Comparison of ENCODE assay signal across 8 cellular contexts in the genomic region with DNA sequence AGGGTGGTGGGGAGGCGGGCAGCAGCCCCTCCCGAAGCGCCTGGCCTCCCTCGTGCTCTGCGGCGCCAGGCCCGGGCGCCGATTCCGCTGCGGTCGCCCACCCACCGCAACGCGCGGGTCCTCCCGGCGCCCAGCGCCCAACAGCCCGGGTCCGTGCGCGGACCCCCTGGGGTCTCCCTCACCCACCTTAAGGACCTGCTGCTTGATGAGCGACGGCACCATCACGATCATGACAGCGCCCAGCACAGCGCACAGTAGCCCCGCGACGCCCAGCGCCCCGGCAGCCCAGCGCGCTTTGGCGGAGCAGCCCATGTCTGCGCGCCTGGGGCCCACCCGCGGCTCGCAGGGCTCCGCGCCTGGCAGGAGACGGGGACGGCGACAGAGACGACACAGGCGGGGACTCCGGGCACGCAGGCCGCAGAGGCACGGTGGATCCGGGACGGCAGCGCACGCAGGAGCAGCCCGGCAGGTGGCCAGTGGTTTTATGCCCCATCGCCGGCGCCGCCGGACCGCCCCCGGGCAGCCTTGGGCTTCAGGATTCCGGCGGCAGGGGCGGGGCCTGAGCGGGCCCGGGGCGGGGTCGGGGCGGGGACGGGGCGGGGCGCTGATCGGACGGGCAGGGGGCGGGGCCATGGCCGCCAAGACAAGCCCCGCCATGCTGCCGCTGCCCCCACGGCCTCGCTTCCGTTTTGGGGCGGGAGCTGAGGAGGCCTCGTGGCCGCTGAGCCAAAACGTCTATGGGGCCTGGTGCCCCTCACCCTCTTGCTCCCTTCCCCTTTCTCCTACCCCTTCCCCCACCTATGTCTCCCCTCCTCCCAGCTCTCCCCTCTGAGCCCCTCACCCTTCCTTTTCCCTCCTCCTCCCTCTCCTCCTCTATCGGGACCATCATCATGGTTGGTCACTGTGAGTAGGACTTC. TPM values are rescaled to one million over a fixed set of nuclear protein-coding genes. Genes with fewer than 3 reads are reported as not detected.
DNase-seq lines count a peak whose midpoint lies in the region; ATAC-seq and TF ChIP-seq lines count a peak whose summit lies in the region.

A gene with protein sequence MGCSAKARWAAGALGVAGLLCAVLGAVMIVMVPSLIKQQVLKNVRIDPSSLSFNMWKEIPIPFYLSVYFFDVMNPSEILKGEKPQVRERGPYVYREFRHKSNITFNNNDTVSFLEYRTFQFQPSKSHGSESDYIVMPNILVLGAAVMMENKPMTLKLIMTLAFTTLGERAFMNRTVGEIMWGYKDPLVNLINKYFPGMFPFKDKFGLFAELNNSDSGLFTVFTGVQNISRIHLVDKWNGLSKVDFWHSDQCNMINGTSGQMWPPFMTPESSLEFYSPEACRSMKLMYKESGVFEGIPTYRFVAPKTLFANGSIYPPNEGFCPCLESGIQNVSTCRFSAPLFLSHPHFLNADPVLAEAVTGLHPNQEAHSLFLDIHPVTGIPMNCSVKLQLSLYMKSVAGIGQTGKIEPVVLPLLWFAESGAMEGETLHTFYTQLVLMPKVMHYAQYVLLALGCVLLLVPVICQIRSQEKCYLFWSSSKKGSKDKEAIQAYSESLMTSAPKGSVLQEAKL (minus strand): TSS at position 456 of the 917 bp plus-strand sequence. CDS start 144 bp downstream, at position 312.

- peak within 1 kb of the TSS in 1 of 2 experiments; percentile 90 for H3K23ac ChIP-seq in mesenchymal stem cell (ENCODE audit: low read length in 2 of 2)

- peak within 1 kb of the TSS; percentile 100 for H3K4me2 ChIP-seq in mesenchymal stem cell (ENCODE audit: low read length, poor library complexity, severe bottlenecking)

- no peak within 1 kb of the TSS for H3K27ac ChIP-seq in effector memory CD4-positive, alpha-beta T cell (ENCODE audit: insufficient read depth, low read length, poor library complexity, severe bottlenecking)
- H3K27ac ChIP-seq in mesenchymal stem cell (ENCODE audit: low read length, poor library complexity, severe bottlenecking), result no peak within 1 kb of the TSS

- H3K18ac ChIP-seq in mesenchymal stem cell (ENCODE audit: low read depth in 1 of 2, low read length in 2 of 2), result peak within 1 kb of the TSS; percentile 97 to 98

- H2BK5ac ChIP-seq in mesenchymal stem cell (ENCODE audit: low read depth, low read length, poor library complexity, severe bottlenecking), result peak within 1 kb of the TSS; percentile 69

- H2BK12ac ChIP-seq in mesenchymal stem cell (ENCODE audit: low read length in 2 of 2), result peak within 1 kb of the TSS; percentile 89 to 96

- intact Hi-C loops in CD14-positive monocyte (cut with micrococcal nuclease), result no loop called here

- H2BK120ac ChIP-seq in mesenchymal stem cell (ENCODE audit: low read depth, low read length), result peak within 1 kb of the TSS; percentile 87

- TF ChIP-seq CTCF in CD14-positive monocyte (IDR thresholded peaks at IDR 0.05), result no peak

- peak within 1 kb of the TSS; percentile 82 for H3K9ac ChIP-seq in mesenchymal stem cell (ENCODE audit: low read length)

- H3K27me3 ChIP-seq in effector memory CD4-positive, alpha-beta T cell (replicated peaks; ENCODE audit: control insufficient read depth, insufficient read depth, low read length, poor library complexity, severe bottlenecking), result no peaks in the 10 kb centered on the region
- H3K27me3 ChIP-seq in mesenchymal stem cell (ENCODE audit: control insufficient read depth in 1 of 2, insufficient read depth in 1 of 2, low read length in 2 of 2), result no peaks in the 10 kb centered on the region

- peak within 1 kb of the TSS; percentile 87 for H2AK5ac ChIP-seq in mesenchymal stem cell (ENCODE audit: low read length, severe bottlenecking)

- H3K9me3 Mint-ChIP-seq in CD14-positive monocyte, result peaks cover 0 to 2% (median 0%) of the 10 kb centered on the region in 7 donors

- ATAC-seq in GM19372 (IDR thresholded peaks at IDR 0.05; ENCODE audit: low read depth, unreplicated experiment) (peak; percentile 70), HG03521 (IDR thresholded peaks at IDR 0.05; ENCODE audit: unreplicated experiment) (peak; percentile 72)

- no peaks in the 10 kb centered on the region for H3K36me3 ChIP-seq in effector memory CD4-positive, alpha-beta T cell (ENCODE audit: control insufficient read depth, insufficient read depth, low read length)
- H3K36me3 ChIP-seq in mesenchymal stem cell (ENCODE audit: control insufficient read depth in 1 of 2, insufficient read depth in 2 of 2, low read depth in 1 of 2, low read length in 2 of 2), result no peaks in the 10 kb centered on the region

- peak within 1 kb of the TSS in 1 of 2 experiments; percentile 92 for H3K14ac ChIP-seq in mesenchymal stem cell (ENCODE audit: low read length in 2 of 2)

- peak within 1 kb of the TSS; percentile 62 to 94 (median 90) for H3K27ac Mint-ChIP-seq in CD14-positive monocyte

- 1% methylated on average over 68 of the region's 89 CpGs for WGBS in mesenchymal stem cell

- peaks cover 0 to 6% (median 5%) of the 10 kb centered on the region in 3 donors for H3K27me3 Mint-ChIP-seq in CD14-positive monocyte (ENCODE audit: low read depth in 3 of 3)

- peak within 1 kb of the TSS; percentile 89 for H2AFZ ChIP-seq in mesenchymal stem cell (ENCODE audit: low read depth, low read length)

- peak within 1 kb of the TSS; percentile 90 to 93 for H3K4ac ChIP-seq in mesenchymal stem cell (ENCODE audit: low read depth in 1 of 2, low read length in 2 of 2)

- H3K9me3 ChIP-seq in effector memory CD4-positive, alpha-beta T cell (ENCODE audit: control insufficient read depth, low read length), result no peaks in the 10 kb centered on the region
- H3K9me3 ChIP-seq in mesenchymal stem cell (ENCODE audit: control insufficient read depth, low read length), result no peaks in the 10 kb centered on the region

- peak; percentile 72 for DNase-seq in CD14-positive monocyte (ENCODE audit: low spot score)
- DNase-seq in NCI-H82 treated with DMSO at 0.1 percent for 48 hours (lab: John Stamatoyannopoulos, UW; ENCODE audit: unreplicated experiment), result peak; percentile 49
- peak; percentile 95 for DNase-seq in activated CD8-positive, alpha-beta memory T cell treated with anti-CD3 and anti-CD28 coated beads for 24 hours
- peak; percentile 63 to 66 (median 66) for DNase-seq in effector memory CD4-positive, alpha-beta T cell
- DNase-seq in mesenchymal stem cell, result peak; percentile 73
- DNase-seq in stimulated activated CD8-positive, alpha-beta memory T cell treated with anti-CD3 and anti-CD28 coated beads, Interleukin-12 subunit alpha, Interleukin-12 subunit beta, amount 100 ng/mL, for 4 hours (ENCODE audit: low read depth), result peak; percentile 74

- H3K4me1 Mint-ChIP-seq in CD14-positive monocyte, result peaks cover 53% of the 10 kb centered on the region

- peak within 1 kb of the TSS; percentile 100 for H4K8ac ChIP-seq in mesenchymal stem cell (ENCODE audit: low read length)

- peaks cover 10 to 14% of the 10 kb centered on the region in 2 donors for H3K36me3 Mint-ChIP-seq in CD14-positive monocyte

- peak within 1 kb of the TSS; percentile 93 for H4K91ac ChIP-seq in mesenchymal stem cell (ENCODE audit: low read length)

- peaks cover 5% of the 10 kb centered on the region for H3K4me1 ChIP-seq in effector memory CD4-positive, alpha-beta T cell (ENCODE audit: control insufficient read depth, insufficient read depth, low read length, poor library complexity, severe bottlenecking)
- peaks cover 17% of the 10 kb centered on the region for H3K4me1 ChIP-seq in mesenchymal stem cell (ENCODE audit: control insufficient read depth, insufficient read depth, low read depth, low read length)

- peak within 1 kb of the TSS; percentile 77 for H3K4me3 ChIP-seq in effector memory CD4-positive, alpha-beta T cell (ENCODE audit: insufficient read depth, low read depth, low read length, poor library complexity, severe bottlenecking)
- peak within 1 kb of the TSS; percentile 77 to 86 for H3K4me3 ChIP-seq in mesenchymal stem cell (ENCODE audit: insufficient read depth in 1 of 2, low read depth in 1 of 2, low read length in 2 of 2)

- peaks cover 5% of the 10 kb centered on the region for H3K79me1 ChIP-seq in mesenchymal stem cell (replicated peaks; ENCODE audit: low read length, poor library complexity, severe bottlenecking)

- H3K4me3 Mint-ChIP-seq in CD14-positive monocyte, result peak within 1 kb of the TSS; percentile 83 to 91

- H2BK15ac ChIP-seq in mesenchymal stem cell (ENCODE audit: low read depth, poor library complexity, severe bottlenecking), result peak within 1 kb of the TSS; percentile 95

RNA-seq across cellular contexts. Expression of the gene that starts here (rescaled TPM):
- polyA plus RNA-seq in CD14-positive monocyte, result 10 to 100 TPM; 13.1 to 15.2 TPM
- polyA plus RNA-seq in mesenchymal stem cell (2013, experiment 1 of 2), result 69.1 TPM
- 62.0 TPM for polyA plus RNA-seq in mesenchymal stem cell (2013, experiment 2 of 2)
